ENCODE assay signal across 15 cellular contexts in genomic region chr3:128174645-128175590, GRCh38. TPM values are rescaled to one million over a fixed set of nuclear protein-coding genes. Genes with fewer than 3 reads are reported as not detected.
DNase-seq lines count a peak whose midpoint lies in the region; ATAC-seq and TF ChIP-seq lines count a peak whose summit lies in the region.
"Had no signal": no experiment of that assay in that cellular context is flagged by ENCODE, and none has a peak within 500 bp of the region (broad histone marks: within the 10 kb centered on the region; RNA-seq: fewer than 3 reads in every experiment).

No MANE protein-coding gene starts in this region.

- no peak overlapping the region for H3K4me3 Mint-ChIP-seq in stimulated activated naive CD8-positive, alpha-beta T cell treated with anti-CD3 and anti-CD28 coated beads, Interleukin-15, amount 100 ng/mL, for 72 hours
- no peak overlapping the region for H3K4me3 Mint-ChIP-seq in osteocyte (ENCODE audit: unreplicated experiment)
- no peak overlapping the region for H3K4me3 Mint-ChIP-seq in HFFc6
- H3K4me3 Mint-ChIP-seq: T-helper 17 cell had no signal

- H3K4me1 Mint-ChIP-seq in stimulated activated naive CD8-positive, alpha-beta T cell treated with anti-CD3 and anti-CD28 coated beads, Interleukin-15, amount 100 ng/mL, for 72 hours, result peaks cover 54% of the 10 kb centered on the region
- H3K4me1 Mint-ChIP-seq in osteocyte (ENCODE audit: unreplicated experiment) (peaks cover 23% of the 10 kb centered on the region), HFFc6 (ENCODE audit: low read depth) (peaks cover 21% of the 10 kb centered on the region)

- peak overlapping the region; percentile 48 to 52 for H3K27ac Mint-ChIP-seq in stimulated activated naive CD8-positive, alpha-beta T cell treated with anti-CD3 and anti-CD28 coated beads, Interleukin-15, amount 100 ng/mL, for 72 hours
- no peak overlapping the region for H3K27ac Mint-ChIP-seq in osteocyte (ENCODE audit: unreplicated experiment)
- H3K27ac Mint-ChIP-seq in HFFc6, result no peak overlapping the region
- H3K27ac Mint-ChIP-seq: T-helper 17 cell had no signal

- H3K27me3 Mint-ChIP-seq in stimulated activated naive CD8-positive, alpha-beta T cell treated with anti-CD3 and anti-CD28 coated beads, Interleukin-15, amount 100 ng/mL, for 72 hours, result no peaks in the 10 kb centered on the region
- H3K27me3 Mint-ChIP-seq in osteocyte (ENCODE audit: unreplicated experiment) (no peaks in the 10 kb centered on the region), HFFc6 (ENCODE audit: insufficient read depth) (no peaks in the 10 kb centered on the region)
- H3K27me3 Mint-ChIP-seq: T-helper 17 cell had no signal

- no peak for ATAC-seq in stimulated activated naive CD8-positive, alpha-beta T cell treated with anti-CD3 and anti-CD28 coated beads, Interleukin-15, amount 100 ng/mL, for 72 hours
- no peak for ATAC-seq in stimulated activated naive CD8-positive, alpha-beta T cell treated with anti-CD3 and anti-CD28 coated beads, Interleukin-15, Interleukin-2, amounts not matched to agents 100 U/mL and 50 U/mL, for 24 hours
- ATAC-seq: activated CD4-positive, CD25-positive, alpha-beta regulatory T cell treated with anti-CD3 and anti-CD28 coated beads, Interleukin-2, amount 50 U/mL, for 24 hours; gastroesophageal sphincter; T-helper 17 cell had no signal

- H3K27ac ChIP-seq in VCaP, result peak overlapping the region; percentile 30; the same call in 1 of the 2 replicates
- H3K27ac ChIP-seq: gastroesophageal sphincter, RWPE1 had no signal

- no peak for TF ChIP-seq CTCF in VCaP (conservative IDR thresholded peaks at IDR 0.05)
- no peak for TF ChIP-seq CTCF in osteocyte (IDR thresholded peaks at IDR 0.05)
- TF ChIP-seq CTCF in HFFc6 (IDR thresholded peaks at IDR 0.05), result no peak

- no peaks in the 10 kb centered on the region for H3K36me3 Mint-ChIP-seq in osteocyte (ENCODE audit: unreplicated experiment)
- no peaks in the 10 kb centered on the region for H3K36me3 Mint-ChIP-seq in HFFc6 (ENCODE audit: low read depth)

- DNase-seq in stimulated activated naive CD8-positive, alpha-beta T cell treated with anti-CD3 and anti-CD28 coated beads, Interleukin-15, amount 100 ng/mL, for 72 hours, result no peak
- no peak for DNase-seq in stimulated activated naive CD8-positive, alpha-beta T cell treated with anti-CD3 and anti-CD28 coated beads, Interleukin-15, Interleukin-2, amounts not matched to agents 100 U/mL and 50 U/mL, for 24 hours
- DNase-seq in left kidney (ENCODE audit: low read depth, low spot score), result peak; percentile 46
- DNase-seq in inferior parietal cortex (ENCODE audit: extremely low spot score), result no peak
- no peak for DNase-seq in activated T-cell treated with anti-CD3 and anti-CD28 coated beads for 4 hours
- DNase-seq in osteocyte (ENCODE audit: extremely low spot score, unreplicated experiment), result no peak
- no peak for DNase-seq in HFFc6
- DNase-seq: activated gamma-delta T cell, anterior cingulate cortex, NCI-H774, T-helper 17 cell had no signal

- no peaks in the 10 kb centered on the region for H3K9me3 Mint-ChIP-seq in stimulated activated naive CD8-positive, alpha-beta T cell treated with anti-CD3 and anti-CD28 coated beads, Interleukin-15, amount 100 ng/mL, for 72 hours
- H3K9me3 Mint-ChIP-seq in osteocyte (ENCODE audit: unreplicated experiment) (no peaks in the 10 kb centered on the region), HFFc6 (no peaks in the 10 kb centered on the region)

RNA-seq across cellular contexts. Expression of gene EEFSEC, which starts 21.6 kb away (rescaled TPM):
- 14.3 and 15.6 TPM in 2 replicates for total RNA-seq in osteocyte
- total RNA-seq in HFFc6 (2021; fragmentation: NEBNext Ultra II Directional; extraction: Animal tissue kit (Norgen Biotek cat#: 25700)), result 10 to 100 TPM in 4 of 6 experiments, 1 to 10 TPM in 2; 8.2 to 11.6 (median 11.0) TPM

RNA-seq across cellular contexts. Expression of gene RUVBL1, which starts 51.3 kb away (rescaled TPM):
- total RNA-seq in osteocyte, result 34.1 and 34.3 TPM in 2 replicates
- total RNA-seq in HFFc6 (2021; fragmentation: NEBNext Ultra II Directional; extraction: Animal tissue kit (Norgen Biotek cat#: 25700)), result 10 to 100 TPM; 61.2 to 75.4 (median 69.2) TPM

Comparison
In these comparisons a context has a peak if more than half of its experiments do, and no peak if none do; other contexts are left out.
1. H3K27ac Mint-ChIP-seq: peak in stimulated activated naive CD8-positive, alpha-beta T cell treated with anti-CD3 and anti-CD28 coated beads, Interleukin-15, amount 100 ng/mL, for 72 hours (2 of 2); none in osteocyte (single experiment) and HFFc6 (single experiment).